Comparison of ENCODE assay signal across 21 cellular contexts in the genomic region with DNA sequence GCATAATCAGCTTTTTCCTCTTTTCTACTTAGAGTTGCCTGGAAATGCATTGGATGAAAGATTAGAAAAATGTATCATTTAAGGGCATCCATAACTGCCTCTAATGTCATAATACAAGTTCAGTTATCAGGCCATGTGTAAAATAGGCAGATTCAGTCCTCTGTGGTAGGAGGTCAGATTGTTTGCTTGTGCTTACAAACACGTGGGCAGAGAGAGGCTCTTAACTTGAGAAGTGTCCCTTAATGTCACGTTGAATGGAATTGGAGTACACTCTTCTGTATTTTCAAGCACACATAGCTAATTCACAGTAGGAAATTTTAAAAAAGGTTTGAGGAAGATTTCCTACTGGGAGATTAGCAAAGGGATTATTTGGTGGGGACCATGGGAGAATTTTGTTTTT.
"Had no signal": no experiment of that assay in that cellular context is flagged by ENCODE, and none has a peak within 500 bp of the region (broad histone marks: within the 10 kb centered on the region; RNA-seq: fewer than 3 reads in every experiment).

No MANE protein-coding gene starts in this region.

- H3K4me1 Mint-ChIP-seq: activated CD4-positive, alpha-beta T cell treated with anti-CD3 and anti-CD28 coated beads, Interleukin-2, amount 10 ng/mL, durations not matched to agents 24 days and 14 days; activated naive CD4-positive, alpha-beta T cell treated with anti-CD3 and anti-CD28 coated beads, Interleukin-2, amount 50 U/mL, for 24 hours; endodermal cell had no signal

- H3K4me1 ChIP-seq: body of pancreas, esophagus squamous epithelium, gastrocnemius medialis, pancreas, psoas muscle, right atrium auricular region, spleen, testis had no signal

- H3K9me3 Mint-ChIP-seq: activated CD4-positive, alpha-beta T cell treated with anti-CD3 and anti-CD28 coated beads, Interleukin-2, amount 10 ng/mL, durations not matched to agents 24 days and 14 days; endodermal cell; nephron had no signal

- H3K9me3 ChIP-seq: body of pancreas, esophagus squamous epithelium, gastrocnemius medialis, pancreas, psoas muscle, right atrium auricular region, spleen, testis had no signal

- ATAC-seq: activated CD8-positive, alpha-beta T cell treated with anti-CD3 and anti-CD28 coated beads, Interleukin-2, amount 10 ng/mL, durations not matched to agents 7 days and 5 days; body of pancreas; gastrocnemius medialis; psoas muscle had no signal

- H3K36me3 Mint-ChIP-seq: activated naive CD4-positive, alpha-beta T cell treated with anti-CD3 and anti-CD28 coated beads, Interleukin-2, amount 50 U/mL, for 24 hours had no signal

- H3K27me3 Mint-ChIP-seq: activated CD4-positive, alpha-beta T cell treated with anti-CD3 and anti-CD28 coated beads, Interleukin-2, amount 10 ng/mL, durations not matched to agents 24 days and 14 days; activated naive CD4-positive, alpha-beta T cell treated with anti-CD3 and anti-CD28 coated beads, Interleukin-2, amount 50 U/mL, for 24 hours had no signal

- H3K27me3 ChIP-seq: body of pancreas, cardiac muscle cell, esophagus squamous epithelium, gastrocnemius medialis, right atrium auricular region, spleen, testis had no signal

- H3K4me3 ChIP-seq: body of pancreas, cardiac muscle cell, esophagus squamous epithelium, gastrocnemius medialis, pancreas, psoas muscle, right atrium auricular region, spleen, testis had no signal

- H3K4me3 Mint-ChIP-seq: activated CD4-positive, alpha-beta T cell treated with anti-CD3 and anti-CD28 coated beads, Interleukin-2, amount 10 ng/mL, durations not matched to agents 24 days and 14 days; activated CD8-positive, alpha-beta T cell treated with anti-CD3 and anti-CD28 coated beads, Interleukin-2, amount 10 ng/mL, durations not matched to agents 7 days and 5 days; activated naive CD4-positive, alpha-beta T cell treated with anti-CD3 and anti-CD28 coated beads, Interleukin-2, amount 50 U/mL, for 24 hours; endodermal cell; nephron had no signal

- H3K27ac Mint-ChIP-seq: activated CD4-positive, alpha-beta T cell treated with anti-CD3 and anti-CD28 coated beads, Interleukin-2, amount 10 ng/mL, durations not matched to agents 24 days and 14 days; activated CD8-positive, alpha-beta T cell treated with anti-CD3 and anti-CD28 coated beads, Interleukin-2, amount 10 ng/mL, durations not matched to agents 7 days and 5 days; activated naive CD4-positive, alpha-beta T cell treated with anti-CD3 and anti-CD28 coated beads, Interleukin-2, amount 50 U/mL, for 24 hours; endodermal cell; nephron had no signal

- H3K36me3 ChIP-seq: cardiac muscle cell, esophagus squamous epithelium, gastrocnemius medialis, pancreas, right atrium auricular region, spleen had no signal

- DNase-seq: activated CD4-positive, alpha-beta T cell treated with anti-CD3 and anti-CD28 coated beads, Interleukin-2, amount 10 ng/mL, durations not matched to agents 24 days and 14 days; activated CD8-positive, alpha-beta T cell treated with anti-CD3 and anti-CD28 coated beads, Interleukin-2, amount 10 ng/mL, durations not matched to agents 7 days and 5 days; activated gamma-delta T cell treated with Interleukin-2 at 50 U/mL for 16 hours; anterior cingulate cortex; body of pancreas; cortex of kidney; endodermal cell; esophagus squamous epithelium; gastrocnemius medialis; hypothalamus; mesenchymal stem cell; pancreas; psoas muscle; spleen; stimulated activated CD4-positive, alpha-beta T cell treated with anti-CD3 and anti-CD28 coated beads, Interleukin-4, amount 100 ng/mL, for 1 hour; stimulated activated naive CD4-positive, alpha-beta T cell; testis had no signal

- H3K27ac ChIP-seq: body of pancreas, cardiac muscle cell, esophagus squamous epithelium, gastrocnemius medialis, pancreas, psoas muscle, right atrium auricular region, spleen, testis had no signal
